Comparison of ENCODE assay signal across 14 cellular contexts in the genomic region with DNA sequence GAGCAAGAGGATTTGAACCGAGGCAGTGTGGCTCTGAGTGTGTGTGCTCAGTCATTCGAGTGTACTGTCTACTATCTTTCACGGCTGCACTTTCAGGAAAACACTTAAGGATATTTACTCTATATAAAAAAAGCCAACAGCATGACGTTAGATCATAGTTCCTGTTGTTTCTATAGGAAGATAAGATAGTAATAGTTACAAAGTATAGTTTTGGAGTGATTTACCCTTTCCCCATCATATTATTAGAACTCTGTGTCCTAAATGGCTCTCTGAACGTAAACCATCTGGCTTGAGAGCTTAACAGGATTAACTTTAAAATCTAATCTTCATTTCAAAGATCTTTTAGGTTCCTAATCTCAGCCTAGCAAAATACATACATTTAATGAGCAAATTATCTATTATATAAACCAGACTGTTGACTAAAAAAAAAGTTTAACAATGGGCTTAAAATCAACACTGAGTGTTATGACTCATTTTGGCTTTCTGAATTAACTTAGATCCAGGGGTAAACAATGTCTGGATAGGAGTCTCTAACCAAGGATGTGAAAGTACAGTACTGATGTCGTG.
DNase-seq lines count a peak whose midpoint lies in the region; ATAC-seq and TF ChIP-seq lines count a peak whose summit lies in the region.
"Had no signal": no experiment of that assay in that cellular context is flagged by ENCODE, and none has a peak within 500 bp of the region (broad histone marks: within the 10 kb centered on the region; RNA-seq: fewer than 3 reads in every experiment).

No MANE protein-coding gene starts in this region.

- POLR2A ChIA-PET in HEK293T (lab: Yijun Ruan, JAX) = no interaction called here

- no peaks in the 10 kb centered on the region for H3K27me3 ChIP-seq in psoas muscle (ENCODE audit: insufficient read depth in 3 of 3, low read length in 2 of 3)

- WGBS in psoas muscle, 3 donors = 74 to 83% (median 74%) methylated on average over 6 of the region's 6 CpGs

- CTCF ChIA-PET in HEK293T (lab: Yijun Ruan, JAX) = no interaction called here

- no peaks in the 10 kb centered on the region for H3K9me3 ChIP-seq in psoas muscle
- H3K9me3 ChIP-seq: Caco-2, lower lobe of right lung had no signal

- TF ChIP-seq CTCF in psoas muscle (IDR thresholded peaks at IDR 0.05) = no peak

- intact Hi-C loops in psoas muscle (cut with DNase I) = no loop called here

- peak; percentile 62 for DNase-seq in EH (ENCODE audit: low read depth)
- peak; percentile 46 to 77 for DNase-seq in NCI-H524 (lab: John Stamatoyannopoulos, UW)
- peak; percentile 64 for DNase-seq in dermis blood vessel endothelial cell
- DNase-seq in psoas muscle = no peak
- DNase-seq in NAMALWA (ENCODE audit: low spot score) = no peak
- no peak for DNase-seq in HEK293T (ENCODE audit: extremely low spot score)
- DNase-seq: activated CD4-positive, alpha-beta T cell treated with anti-CD3 and anti-CD28 coated beads for 1 hour; Caco-2; endodermal cell; lower lobe of right lung; NCI-H2081 treated with DMSO at 0.1 percent for 48 hours; small intestine had no signal

- H3K4me3 ChIP-seq in psoas muscle = no peak overlapping the region
- H3K4me3 ChIP-seq: lower lobe of right lung had no signal

- H3K4me1 ChIP-seq in psoas muscle = peaks cover 5% of the 10 kb centered on the region
- H3K4me1 ChIP-seq: lower lobe of right lung had no signal

- no peaks in the 10 kb centered on the region for H3K36me3 ChIP-seq in psoas muscle (ENCODE audit: insufficient read depth in 1 of 2, low read depth in 1 of 2)
- H3K36me3 ChIP-seq: lower lobe of right lung had no signal

- peak overlapping the region; percentile 30 for H3K27ac ChIP-seq in psoas muscle
- H3K27ac ChIP-seq: lower lobe of right lung had no signal

- peak in 1 of 4 donors; percentile 13 for ATAC-seq in psoas muscle
- ATAC-seq in GM19397 (IDR thresholded peaks at IDR 0.05; ENCODE audit: unreplicated experiment) = no peak
- ATAC-seq in GM19395 (IDR thresholded peaks at IDR 0.05; ENCODE audit: unreplicated experiment) = no peak

TF ChIP-seq in HEK293T, 16 proteins besides CTCF, POLR2A, EP300 and RAD21:
- TF ChIP-seq ZNF384 (IDR thresholded peaks at IDR 0.05) (no peak), FOXM1 (IDR thresholded peaks at IDR 0.05; ENCODE audit: borderline replicate concordance) (no peak), TARDBP (IDR thresholded peaks at IDR 0.05) (no peak), SUZ12 (IDR thresholded peaks at IDR 0.05) (no peak), FOXA1 (IDR thresholded peaks at IDR 0.05) (no peak), LEF1 (IDR thresholded peaks at IDR 0.05; ENCODE audit: borderline replicate concordance) (no peak), ARNT (IDR thresholded peaks at IDR 0.05) (no peak), FOXK2 (IDR thresholded peaks at IDR 0.05) (no peak), SP1 (IDR thresholded peaks at IDR 0.05) (no peak), L3MBTL2 (conservative IDR thresholded peaks at IDR 0.05) (no peak), ELF4 (IDR thresholded peaks at IDR 0.05) (no peak)

Comparison
In these comparisons a context has a peak if more than half of its experiments do, and no peak if none do; other contexts are left out.
1. DNase-seq: peak in EH (single experiment), NCI-H524 (2 of 2) and dermis blood vessel endothelial cell (single experiment); none in psoas muscle (0 of 2), NAMALWA (single experiment) and HEK293T (single experiment).